In genomic region chr11:66845143-66845875, GRCh38 we compare ENCODE assay signal across 12 cellular contexts. TPM values are rescaled to one million over a fixed set of nuclear protein-coding genes. Genes with fewer than 3 reads are reported as not detected.
A peak's percentile ranks its signal among the peaks of the same experiment; 100 is the strongest.
DNase-seq lines count a peak whose midpoint lies in the region; FAIRE-seq and TF ChIP-seq lines count a peak whose summit lies in the region.
"Had no signal": no experiment of that assay in that cellular context is flagged by ENCODE, and none has a peak within 500 bp of the region (broad histone marks: within the 10 kb centered on the region; RNA-seq: fewer than 3 reads in every experiment).

No MANE protein-coding gene starts in this region.

- 0 out of 2 replicates have a peak, but pooled peaks cover 3% of the 10 kb centered on the region for H3F3A ChIP-seq in Loucy (ENCODE audit: low read depth)

- peaks cover 6% of the 10 kb centered on the region for H3K4me1 ChIP-seq in Caco-2
- H3K4me1 ChIP-seq in Loucy (ENCODE audit: insufficient read depth, low read length, poor library complexity, severe bottlenecking), result peaks cover 31% of the 10 kb centered on the region

- H3K27me3 Mint-ChIP-seq in Caco-2 (ENCODE audit: insufficient read depth, unreplicated experiment) (no peaks in the 10 kb centered on the region), osteocyte (ENCODE audit: unreplicated experiment) (no peaks in the 10 kb centered on the region)

- H3K36me3 Mint-ChIP-seq in Caco-2 (ENCODE audit: insufficient read depth, unreplicated experiment) (peaks cover 57% of the 10 kb centered on the region), osteocyte (ENCODE audit: unreplicated experiment) (peaks cover 10% of the 10 kb centered on the region)

- H4K20me1 ChIP-seq in Loucy (ENCODE audit: insufficient read depth, low read length, poor library complexity, severe bottlenecking), result peaks cover 26% of the 10 kb centered on the region

- H3K9me3 ChIP-seq in Caco-2 (no peaks in the 10 kb centered on the region), Loucy (ENCODE audit: insufficient read depth, low read depth, low read length) (no peaks in the 10 kb centered on the region)

- no peaks in the 10 kb centered on the region for H3K9me2 ChIP-seq in Loucy (replicated peaks; ENCODE audit: low read depth, low read length)

- intact Hi-C loops in Caco-2 (cut with micrococcal nuclease; ENCODE audit: unreplicated experiment), result no loop called here

- H3K4me1 Mint-ChIP-seq in Caco-2 (ENCODE audit: low read depth, unreplicated experiment) (peaks cover 13% of the 10 kb centered on the region), osteocyte (ENCODE audit: unreplicated experiment) (peaks cover 31% of the 10 kb centered on the region)

- FAIRE-seq in bronchial epithelial cell (lab: Jason Lieb, UNC), result peak; percentile 40
- FAIRE-seq: keratinocyte had no signal

- POLR2A ChIA-PET in Caco-2 (lab: Charles Lee), result interaction anchor here (1.4 to 3.3 kb wide), 2 partner anchors 10 to 113 kb away, joined by 4 to 45 read pairs; partner anchors contain the start of gene PC

- no peaks in the 10 kb centered on the region for H3K9me3 Mint-ChIP-seq in Caco-2 (ENCODE audit: unreplicated experiment)
- H3K9me3 Mint-ChIP-seq in osteocyte (ENCODE audit: unreplicated experiment), result no peaks in the 10 kb centered on the region

- no peak overlapping the region for H2AFZ ChIP-seq in Loucy (ENCODE audit: low read length)

- peak overlapping the region; percentile 5 for H3K4me3 Mint-ChIP-seq in Caco-2 (ENCODE audit: unreplicated experiment)
- H3K4me3 Mint-ChIP-seq in osteocyte (ENCODE audit: unreplicated experiment), result peak overlapping the region; percentile 38

- DNase-seq in Caco-2, result peak in 1 of 2 experiments; percentile 38
- DNase-seq in bronchial epithelial cell (ENCODE audit: low read depth), result no peak
- DNase-seq in osteocyte (ENCODE audit: extremely low spot score, unreplicated experiment), result no peak
- DNase-seq in mucosa of gallbladder (ENCODE audit: low spot score), result no peak
- no peak for DNase-seq in NCI-H345 (lab: John Stamatoyannopoulos, UW)
- DNase-seq in 8988T, result no peak
- DNase-seq: foreskin keratinocyte, NCI-H2171 treated with DMSO at 0.1 percent for 48 hours, PC-3 had no signal

- no peaks in the 10 kb centered on the region for H3K27me3 ChIP-seq in Caco-2 (replicated peaks; ENCODE audit: control insufficient read depth, insufficient read depth, low read length)
- no peaks in the 10 kb centered on the region for H3K27me3 ChIP-seq in Loucy (ENCODE audit: insufficient read depth, low read length, poor library complexity, severe bottlenecking)
- H3K27me3 ChIP-seq in bronchial epithelial cell (ENCODE audit: control insufficient read depth, insufficient read depth, low read length), result no peaks in the 10 kb centered on the region
- H3K27me3 ChIP-seq: dorsolateral prefrontal cortex, foreskin keratinocyte had no signal

- H3K4me3 ChIP-seq in Caco-2 (ENCODE audit: low read depth, low read length) (no peak overlapping the region), Loucy (ENCODE audit: low read length, poor library complexity, severe bottlenecking) (peak overlapping the region; percentile 95), bronchial epithelial cell (ENCODE audit: low read depth, low read length) (no peak overlapping the region)

- no TSS peak for BruUV-seq in Caco-2 (replicated peaks; lab: Mats Ljungman, UMichigan)

- H3K27ac Mint-ChIP-seq in Caco-2 (ENCODE audit: unreplicated experiment) (peak overlapping the region; percentile 35), osteocyte (ENCODE audit: unreplicated experiment) (peak overlapping the region; percentile 7)

- TF ChIP-seq CTCF in Caco-2 (IDR thresholded peaks at IDR 0.05; ENCODE audit: insufficient read depth in 1 of 2, low read depth in 1 of 2, low read length in 1 of 2, severe bottlenecking in 1 of 2, unreplicated experiment in 1 of 2) (no peak), Loucy (conservative IDR thresholded peaks at IDR 0.05; ENCODE audit: low read length) (no peak), bronchial epithelial cell (IDR thresholded peaks at IDR 0.05; ENCODE audit: insufficient read depth, low read length, severe bottlenecking) (no peak), osteocyte (IDR thresholded peaks at IDR 0.05) (no peak)

- H3K4me2 ChIP-seq in Loucy (ENCODE audit: low read depth, low read length, poor library complexity, severe bottlenecking), result peak overlapping the region; percentile 97

- peaks cover 53% of the 10 kb centered on the region for H3K79me2 ChIP-seq in Loucy (ENCODE audit: insufficient read depth, low read length)

- peaks cover 5% of the 10 kb centered on the region for H3K36me3 ChIP-seq in Caco-2 (ENCODE audit: control insufficient read depth, insufficient read depth, low read length)
- H3K36me3 ChIP-seq in Loucy (ENCODE audit: insufficient read depth, low read length), result peaks cover 17% of the 10 kb centered on the region; the same call in 1 of the 2 replicates
- H3K36me3 ChIP-seq in bronchial epithelial cell (ENCODE audit: control insufficient read depth, insufficient read depth, low read length), result peaks cover 29% of the 10 kb centered on the region

- H3K9ac ChIP-seq in Loucy (ENCODE audit: low read depth, low read length, poor library complexity, severe bottlenecking), result no peak overlapping the region

- CTCF ChIA-PET in Caco-2 (lab: Charles Lee), result interaction anchor here (0.9 kb wide), 1 partner anchor 20 kb away, joined by 3 read pairs; no protein-coding TSS in a partner anchor

RNA-seq across cellular contexts. Expression of gene RCE1, which starts 2.1 kb away (rescaled TPM):
- total RNA-seq in Caco-2 (2022) (57.6 and 60.7 TPM in 2 replicates), bronchial epithelial cell (17.4 and 26.8 TPM in 2 replicates), osteocyte (20.3 and 21.3 TPM in 2 replicates), mucosa of gallbladder (21.2 TPM)

RNA-seq across cellular contexts. Expression of gene LRFN4, which starts 11.6 kb away (rescaled TPM):
- total RNA-seq in Caco-2 (2022) (14.1 and 17.3 TPM in 2 replicates), bronchial epithelial cell (13.1 and 16.3 TPM in 2 replicates), osteocyte (41.7 and 45.0 TPM in 2 replicates), mucosa of gallbladder (7.3 TPM)
